In the genomic region with DNA sequence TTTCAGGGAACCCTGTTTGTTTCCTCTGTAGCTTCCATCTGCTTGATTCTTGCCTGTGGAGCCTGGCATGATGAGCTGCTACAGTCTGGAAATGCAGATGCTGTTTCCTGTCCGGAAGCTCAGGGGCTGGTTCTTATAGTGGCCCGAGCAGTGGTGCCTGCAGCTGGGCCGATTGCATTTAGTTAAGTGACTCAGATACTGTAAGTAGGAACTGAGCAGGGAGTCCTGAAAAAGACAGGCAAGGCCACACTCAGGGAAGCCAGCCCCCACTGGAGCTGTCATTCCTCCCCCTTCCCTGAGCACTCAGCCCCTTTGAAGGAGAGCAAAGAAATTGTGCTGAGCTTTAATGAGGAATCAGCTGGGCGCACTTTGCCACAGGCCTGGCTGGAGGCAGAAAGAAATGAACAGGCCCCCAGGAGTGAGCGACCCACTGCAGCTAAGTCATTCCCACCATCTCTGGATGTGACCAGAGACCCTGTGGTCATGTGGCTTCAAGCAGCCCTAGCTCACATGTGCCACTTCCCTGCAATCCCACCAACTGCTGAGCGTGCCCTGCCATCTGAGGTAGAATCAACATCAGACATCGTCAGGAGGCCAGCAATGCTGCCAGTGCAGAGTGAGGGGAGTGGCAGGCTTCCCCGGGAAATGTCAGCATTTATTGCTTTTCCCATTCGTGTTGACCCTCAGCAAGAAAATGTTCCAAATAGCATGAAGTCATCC, we compare ENCODE assay signal across 13 cellular contexts.
A peak's percentile ranks its signal among the peaks of the same experiment; 100 is the strongest.
DNase-seq lines count a peak whose midpoint lies in the region; ATAC-seq and TF ChIP-seq lines count a peak whose summit lies in the region.
"Had no signal": no experiment of that assay in that cellular context is flagged by ENCODE, and none has a peak within 500 bp of the region (broad histone marks: within the 10 kb centered on the region; RNA-seq: fewer than 3 reads in every experiment).

No MANE protein-coding gene starts in this region.

- ATAC-seq in heart left ventricle: peak in 3 of 4 donors; percentile 40 to 47 (median 41)
- peak; percentile 38 for ATAC-seq in mucosa of descending colon
- ATAC-seq in GM18505 (IDR thresholded peaks at IDR 0.05; ENCODE audit: unreplicated experiment): no peak

- 40 to 69% (median 57%) methylated on average over 5 to 9 of the region's 9 CpGs for WGBS in heart left ventricle, 4 donors

- H3K27me3 ChIP-seq in heart left ventricle (no peaks in the 10 kb centered on the region), right atrium auricular region (no peaks in the 10 kb centered on the region), adipocyte (replicated peaks; ENCODE audit: control insufficient read depth, insufficient read depth, low read length) (peaks cover 11% of the 10 kb centered on the region)
- H3K27me3 ChIP-seq: brain microvascular endothelial cell had no signal

- H3K9me3 ChIP-seq in heart left ventricle (peaks cover 0 to 3% (median 0%) of the 10 kb centered on the region in 12 donors), right atrium auricular region (no peaks in the 10 kb centered on the region), adipocyte (ENCODE audit: control insufficient read depth, low read length) (no peaks in the 10 kb centered on the region), mucosa of descending colon (no peaks in the 10 kb centered on the region)

- H3K27ac ChIP-seq in heart left ventricle (peak overlapping the region in 2 of 12 donors; percentile 13 to 47), right atrium auricular region (no peak overlapping the region)
- H3K27ac ChIP-seq: brain microvascular endothelial cell had no signal

- H3K4me3 ChIP-seq in heart left ventricle: no peak overlapping the region
- no peak overlapping the region for H3K4me3 ChIP-seq in right atrium auricular region
- no peak overlapping the region for H3K4me3 ChIP-seq in adipocyte (ENCODE audit: low read length)
- no peak overlapping the region for H3K4me3 ChIP-seq in mucosa of descending colon

- H3K4me1 ChIP-seq in heart left ventricle: peaks cover 0 to 27% (median 4%) of the 10 kb centered on the region in 12 donors
- H3K4me1 ChIP-seq in right atrium auricular region: no peaks in the 10 kb centered on the region
- H3K4me1 ChIP-seq in adipocyte (ENCODE audit: control insufficient read depth, insufficient read depth, low read length): peaks cover 4% of the 10 kb centered on the region
- H3K4me1 ChIP-seq in mucosa of descending colon (ENCODE audit: low read depth): no peaks in the 10 kb centered on the region

- DNase-seq in heart left ventricle (no peak), right atrium auricular region (ENCODE audit: low spot score) (no peak), adipocyte (ENCODE audit: low read depth) (peak; percentile 44), mucosa of descending colon (no peak), HCEC 1CT (no peak), nucleus accumbens (lab: John Stamatoyannopoulos, UW) (no peak), dermis blood vessel endothelial cell (no peak)
- DNase-seq: activated CD8-positive, alpha-beta memory T cell treated with anti-CD3 and anti-CD28 coated beads for 24 hours; brain microvascular endothelial cell; KBM-7; NCI-H526 treated with DMSO at 0.1 percent for 48 hours; stimulated activated CD4-positive, alpha-beta T cell treated with anti-CD3 and anti-CD28 coated beads, Interleukin-12 subunit alpha, Interleukin-12 subunit beta, amount 100 ng/mL, for 4 hours had no signal

- TF ChIP-seq POLR2A in heart left ventricle (IDR thresholded peaks at IDR 0.05) (no peak), GM18505 (IDR thresholded peaks at IDR 0.05; ENCODE audit: borderline replicate concordance, extremely low read depth, insufficient read depth, insufficient read length) (no peak)

- TF ChIP-seq CTCF in heart left ventricle (IDR thresholded peaks at IDR 0.05) (no peak), right atrium auricular region (IDR thresholded peaks at IDR 0.05) (no peak), mucosa of descending colon (IDR thresholded peaks at IDR 0.05) (no peak)

- H3K9ac ChIP-seq in adipocyte (ENCODE audit: low read length): no peak overlapping the region

- peaks cover 0 to 1% (median 0%) of the 10 kb centered on the region in 9 donors for H3K36me3 ChIP-seq in heart left ventricle
- no peaks in the 10 kb centered on the region for H3K36me3 ChIP-seq in right atrium auricular region
- no peaks in the 10 kb centered on the region for H3K36me3 ChIP-seq in adipocyte (ENCODE audit: control insufficient read depth, insufficient read depth, low read length, severe bottlenecking)
- H3K36me3 ChIP-seq in mucosa of descending colon (ENCODE audit: low read depth): no peaks in the 10 kb centered on the region
- H3K36me3 ChIP-seq: brain microvascular endothelial cell had no signal

- intact Hi-C loops in heart left ventricle (cut with DNase I): no loop called here
- intact Hi-C loops in mucosa of descending colon (cut with DNase I, micrococcal nuclease): no loop called here
